ENCODE assay signal across 14 cellular contexts in the genomic region with DNA sequence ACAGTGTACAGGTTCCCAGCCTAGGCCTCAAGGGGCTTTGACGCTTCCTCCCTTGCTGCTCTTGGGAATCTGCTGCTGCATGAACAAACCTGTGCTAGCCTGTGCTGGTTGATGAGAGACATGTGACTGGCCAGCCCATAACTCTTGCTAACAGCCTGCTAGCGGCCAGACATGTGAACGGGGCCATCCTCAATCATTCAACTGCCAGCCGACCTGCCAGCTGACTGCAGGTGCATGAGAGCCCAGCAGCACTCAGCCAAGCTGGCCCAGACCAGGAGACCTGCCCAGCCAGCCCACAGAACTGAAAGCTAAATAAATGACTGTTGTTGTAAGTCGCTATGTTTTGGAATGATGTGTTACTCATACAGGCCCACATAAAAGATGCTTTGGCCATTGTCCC.
DNase-seq lines count a peak whose midpoint lies in the region; ATAC-seq and TF ChIP-seq lines count a peak whose summit lies in the region.
"Had no signal": no experiment of that assay in that cellular context is flagged by ENCODE, and none has a peak within 500 bp of the region (broad histone marks: within the 10 kb centered on the region; RNA-seq: fewer than 3 reads in every experiment).

No MANE protein-coding gene starts in this region.

- H2BK15ac ChIP-seq in IMR-90 (ENCODE audit: low read depth, low read length) = no peak overlapping the region

- H4K20me1 ChIP-seq in IMR-90 (ENCODE audit: insufficient read depth, low read length) = no peaks in the 10 kb centered on the region

- H3K27me3 ChIP-seq in IMR-90 (ENCODE audit: control insufficient read depth, insufficient read depth, low read length) (peaks cover 12% of the 10 kb centered on the region), MG63 (peaks cover 12% of the 10 kb centered on the region), trophoblast cell (ENCODE audit: insufficient read depth, low read length) (no peaks in the 10 kb centered on the region)
- H3K27me3 ChIP-seq: suprapubic skin had no signal

- H3K18ac ChIP-seq in IMR-90 (ENCODE audit: low read depth, low read length) = no peak overlapping the region
- H3K18ac ChIP-seq in trophoblast cell (ENCODE audit: low read length) = no peak overlapping the region

- H3K56ac ChIP-seq in IMR-90 (ENCODE audit: extremely low read depth, insufficient read depth, low read length) = no peak overlapping the region

- no peak for TF ChIP-seq POLR2A in IMR-90 (IDR thresholded peaks at IDR 0.05; ENCODE audit: low read depth, low read length)

- no peak overlapping the region for H4K8ac ChIP-seq in IMR-90 (ENCODE audit: low read depth in 2 of 2, low read length in 2 of 2)
- H4K8ac ChIP-seq in trophoblast cell (ENCODE audit: low read depth, low read length) = no peak overlapping the region

- H3K4me1 Mint-ChIP-seq in mesothelial cell of epicardium = peaks cover 13% of the 10 kb centered on the region
- H3K4me1 Mint-ChIP-seq: activated CD4-positive, alpha-beta T cell treated with anti-CD3 and anti-CD28 coated beads for 36 hours had no signal

- no peak overlapping the region for H3K4me3 Mint-ChIP-seq in mesothelial cell of epicardium
- H3K4me3 Mint-ChIP-seq: activated CD4-positive, alpha-beta T cell treated with anti-CD3 and anti-CD28 coated beads for 36 hours had no signal

- H2BK20ac ChIP-seq in IMR-90 (ENCODE audit: low read depth, low read length) = no peak overlapping the region

- dilution Hi-C loops in IMR-90 (cut with HindIII; ENCODE audit: low sequenced_read_pairs, unreplicated experiment) = no loop called here

- H2AK9ac ChIP-seq in IMR-90 (replicated peaks; ENCODE audit: low read depth, low read length, poor library complexity) = no peak overlapping the region

- peaks cover 5% of the 10 kb centered on the region; the same call in 1 of the 2 replicates for H3K9me1 ChIP-seq in IMR-90 (ENCODE audit: insufficient read depth, low read length)

- CTCF ChIA-PET in IMR-90 (lab: Yijun Ruan, JAX) = no interaction called here

- H4K91ac ChIP-seq in IMR-90 (ENCODE audit: insufficient read depth, low read depth, low read length) (no peak overlapping the region), trophoblast cell (ENCODE audit: low read depth, low read length) (no peak overlapping the region)

- H3K36me3 Mint-ChIP-seq in mesothelial cell of epicardium = no peaks in the 10 kb centered on the region
- H3K36me3 Mint-ChIP-seq: activated naive CD4-positive, alpha-beta T cell treated with anti-CD3 and anti-CD28 coated beads, Interleukin-2, amount 50 U/mL, for 72 hours had no signal

- H2BK5ac ChIP-seq in IMR-90 (ENCODE audit: low read depth, low read length, poor library complexity, severe bottlenecking) (no peak overlapping the region), trophoblast cell (ENCODE audit: low read depth, low read length, poor library complexity) (no peak overlapping the region)

- intact Hi-C loops in IMR-90 (cut with micrococcal nuclease) = no loop called here

- in situ Hi-C loops in IMR-90 (cut with MboI; ENCODE audit: low sequenced_read_pairs) = no loop called here

- H3K27ac ChIP-seq in IMR-90 (ENCODE audit: insufficient read depth, low read length) (no peak overlapping the region), trophoblast cell (ENCODE audit: low read depth, low read length) (no peak overlapping the region)
- H3K27ac ChIP-seq: parathyroid adenoma, suprapubic skin had no signal

- no peak overlapping the region for H3K4me3 ChIP-seq in IMR-90 (ENCODE audit: insufficient read depth, low read depth, low read length)
- H3K4me3 ChIP-seq in MG63 = no peak overlapping the region
- H3K4me3 ChIP-seq in trophoblast cell (ENCODE audit: low read depth, low read length) = no peak overlapping the region
- H3K4me3 ChIP-seq: suprapubic skin had no signal

- TF ChIP-seq CTCF in IMR-90 (conservative IDR thresholded peaks at IDR 0.05; ENCODE audit: low read depth, low read length) (no peak), mesothelial cell of epicardium (IDR thresholded peaks at IDR 0.05; ENCODE audit: unreplicated experiment) (no peak)

- H3K4me2 ChIP-seq in IMR-90 (ENCODE audit: low read depth, low read length) = no peak overlapping the region
- no peak overlapping the region for H3K4me2 ChIP-seq in trophoblast cell (ENCODE audit: low read length)

- no peak for TF ChIP-seq RAD21 in IMR-90 (IDR thresholded peaks at IDR 0.05; ENCODE audit: low read length)

- H3K4me1 ChIP-seq in IMR-90 (ENCODE audit: control insufficient read depth, insufficient read depth, low read length) (peaks cover 4% of the 10 kb centered on the region), trophoblast cell (ENCODE audit: control insufficient read depth in 1 of 2, insufficient read depth in 2 of 2, low read length in 2 of 2) (peaks cover 3% of the 10 kb centered on the region in 2 experiments)
- H3K4me1 ChIP-seq: parathyroid adenoma had no signal

- no peaks in the 10 kb centered on the region for H3K79me2 ChIP-seq in trophoblast cell (ENCODE audit: control insufficient read depth, insufficient read depth, low read length, poor library complexity)
- H3K79me2 ChIP-seq: parathyroid adenoma had no signal

- H3K23ac ChIP-seq in IMR-90 (ENCODE audit: low read depth, low read length) (no peak overlapping the region), trophoblast cell (ENCODE audit: low read length) (no peak overlapping the region)

- no peak for ATAC-seq in IMR-90 (ENCODE audit: low read depth)
- ATAC-seq in HG02610 (IDR thresholded peaks at IDR 0.05; ENCODE audit: unreplicated experiment) = no peak
- ATAC-seq: activated CD4-positive, alpha-beta T cell treated with anti-CD3 and anti-CD28 coated beads for 36 hours; activated naive CD4-positive, alpha-beta T cell treated with anti-CD3 and anti-CD28 coated beads, Interleukin-2, amount 50 U/mL, for 72 hours had no signal

- no peaks in the 10 kb centered on the region for H3K36me3 ChIP-seq in IMR-90 (ENCODE audit: control insufficient read depth, insufficient read depth, low read length)
- no peaks in the 10 kb centered on the region for H3K36me3 ChIP-seq in MG63
- no peaks in the 10 kb centered on the region for H3K36me3 ChIP-seq in trophoblast cell (ENCODE audit: control insufficient read depth in 1 of 2, insufficient read depth in 2 of 2, low read length in 2 of 2)
- H3K36me3 ChIP-seq: suprapubic skin had no signal

- H2AK5ac ChIP-seq in IMR-90 (ENCODE audit: low read depth, low read length) = no peak overlapping the region
- no peak overlapping the region for H2AK5ac ChIP-seq in trophoblast cell (ENCODE audit: low read length)

- no peak overlapping the region for H3K9ac ChIP-seq in IMR-90 (ENCODE audit: low read depth, low read length)
- H3K9ac ChIP-seq in trophoblast cell (ENCODE audit: low read length) = no peak overlapping the region
- H3K9ac ChIP-seq: parathyroid adenoma had no signal

- H3K4ac ChIP-seq in IMR-90 (ENCODE audit: low read depth, low read length) (no peak overlapping the region), trophoblast cell (ENCODE audit: low read depth, low read length) (no peak overlapping the region)

- no peaks in the 10 kb centered on the region for H3K9me3 ChIP-seq in IMR-90 (ENCODE audit: control insufficient read depth, insufficient read depth, low read length)
- H3K9me3 ChIP-seq in MG63 = no peaks in the 10 kb centered on the region; the same call in 1 of the 2 replicates
- no peaks in the 10 kb centered on the region for H3K9me3 ChIP-seq in trophoblast cell (ENCODE audit: insufficient read depth, low read depth, low read length)
- H3K9me3 ChIP-seq: suprapubic skin had no signal

- H2AFZ ChIP-seq in IMR-90 (replicated peaks; ENCODE audit: low read length, poor library complexity) (peak overlapping the region; percentile 9), trophoblast cell (ENCODE audit: insufficient read depth, low read length, poor library complexity) (no peak overlapping the region)
- H2AFZ ChIP-seq: parathyroid adenoma had no signal

- DNase-seq in COLO668 (lab: John Stamatoyannopoulos, UW; ENCODE audit: unreplicated experiment) = peak; percentile 5
- DNase-seq in IMR-90 = no peak
- peak; percentile 31 for DNase-seq in amniotic epithelial cell (ENCODE audit: low read depth)
- peak in 1 of 2 experiments; percentile 37 for DNase-seq in mesothelial cell of epicardium (ENCODE audit: low spot score in 2 of 2, unreplicated experiment in 2 of 2)
- no peak for DNase-seq in MG63
- DNase-seq in SW 1271 (lab: John Stamatoyannopoulos, UW) = no peak
- no peak for DNase-seq in trophoblast cell
- DNase-seq: activated CD4-positive, alpha-beta T cell treated with anti-CD3 and anti-CD28 coated beads for 36 hours; NCI-H526 treated with DMSO at 0.1 percent for 48 hours; stimulated activated CD4-positive, alpha-beta T cell treated with anti-CD3 and anti-CD28 coated beads, Interleukin-15, amount 100 ng/mL, for 24 hours had no signal

- H2BK120ac ChIP-seq in IMR-90 (ENCODE audit: low read depth, low read length) (no peak overlapping the region), trophoblast cell (ENCODE audit: insufficient read depth, low read length, poor library complexity) (no peak overlapping the region)

- H3K27me3 Mint-ChIP-seq in mesothelial cell of epicardium (ENCODE audit: low read depth) = peaks cover 4% of the 10 kb centered on the region

- no peak overlapping the region for H4K5ac ChIP-seq in IMR-90 (ENCODE audit: low read depth, low read length)

- H3K14ac ChIP-seq in IMR-90 (replicated peaks; ENCODE audit: low read depth, low read length) (no peak overlapping the region), trophoblast cell (ENCODE audit: low read length) (no peak overlapping the region)

- H3K79me1 ChIP-seq in IMR-90 (ENCODE audit: low read depth in 1 of 2, low read length in 2 of 2) (no peaks in the 10 kb centered on the region), trophoblast cell (ENCODE audit: low read length) (no peaks in the 10 kb centered on the region)

- no peak overlapping the region for H2BK12ac ChIP-seq in trophoblast cell (ENCODE audit: low read length)

- BruUV-seq in IMR-90 (replicated peaks; lab: Mats Ljungman, UMichigan) = no TSS peak

- peak overlapping the region; percentile 40 for H3K27ac Mint-ChIP-seq in mesothelial cell of epicardium
- H3K27ac Mint-ChIP-seq: activated CD4-positive, alpha-beta T cell treated with anti-CD3 and anti-CD28 coated beads for 36 hours had no signal

- H3K9me3 Mint-ChIP-seq in mesothelial cell of epicardium = peaks cover 12% of the 10 kb centered on the region
- H3K9me3 Mint-ChIP-seq: activated naive CD4-positive, alpha-beta T cell treated with anti-CD3 and anti-CD28 coated beads, Interleukin-2, amount 50 U/mL, for 72 hours had no signal

- POLR2A ChIA-PET in IMR-90 (lab: Charles Lee; ENCODE audit: unreplicated experiment) = no interaction called here

- no peak overlapping the region for H4K12ac ChIP-seq in trophoblast cell (ENCODE audit: low read depth, low read length)

- WGBS in IMR-90 (ENCODE audit: extremely low coverage in 2 of 2, insufficient read length in 1 of 2), 2 experiments = no CpG with 5 or more reads among the region's 5 CpGs
- WGBS in trophoblast cell (ENCODE audit: extremely low coverage, insufficient coverage, insufficient read length) = no CpG with 5 or more reads among the region's 5 CpGs

TF ChIP-seq in IMR-90, 13 proteins besides CTCF, POLR2A, EP300 and RAD21 (continues in another document):
- TF ChIP-seq RCOR1 (IDR thresholded peaks at IDR 0.05; ENCODE audit: insufficient replicate concordance, low read length) = no peak
- TF ChIP-seq CEBPB (IDR thresholded peaks at IDR 0.05; ENCODE audit: low read depth, low read length) = no peak
- TF ChIP-seq MXI1 (IDR thresholded peaks at IDR 0.05; ENCODE audit: borderline replicate concordance, low read depth, low read length) = no peak
- TF ChIP-seq BHLHE40 (IDR thresholded peaks at IDR 0.05; ENCODE audit: low read depth, low read length) = no peak

Comparison
In these comparisons a context has a peak if more than half of its experiments do, and no peak if none do; other contexts are left out.
1. DNase-seq: peak in COLO668 (single experiment) and amniotic epithelial cell (single experiment); none in IMR-90 (single experiment), MG63 (single experiment), SW 1271 (0 of 2) and trophoblast cell (0 of 2).